In the genomic region with DNA sequence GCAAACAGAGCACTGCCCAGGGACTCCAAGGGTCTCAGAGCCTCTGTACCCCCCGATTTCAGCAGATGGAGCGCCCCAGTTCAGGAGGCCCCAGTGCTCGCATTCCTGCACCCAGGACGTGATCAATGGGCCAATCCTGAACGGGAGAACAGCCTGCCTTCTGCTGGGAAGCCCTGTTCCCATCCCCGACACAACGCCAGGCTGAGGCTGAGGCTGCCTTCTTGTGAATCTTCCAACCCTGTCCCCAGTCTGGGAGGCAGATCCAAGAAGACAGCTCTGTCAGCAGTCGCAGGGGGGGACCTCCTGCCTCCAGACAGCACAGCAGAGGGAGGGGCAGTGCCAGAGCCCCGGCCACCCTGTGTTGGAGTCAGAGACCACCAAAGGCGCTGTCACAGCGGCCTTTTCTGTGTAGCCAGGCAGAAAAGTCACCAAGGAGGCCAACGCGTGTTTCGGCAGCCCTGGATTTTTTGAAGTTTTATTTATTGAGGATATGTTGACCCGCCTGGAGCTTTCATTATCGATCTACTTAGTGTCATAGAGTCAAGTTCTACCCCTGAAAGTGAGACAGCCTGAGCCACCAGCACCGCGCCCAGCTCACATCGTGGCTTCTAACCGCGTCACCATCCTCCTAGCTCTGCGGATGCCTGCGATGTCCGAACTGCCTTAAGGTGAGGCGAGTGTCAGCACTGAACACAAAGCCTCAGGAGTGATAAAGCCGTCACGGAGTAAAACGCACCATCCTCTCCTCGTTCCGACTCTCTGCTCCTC, we compare ENCODE assay signal across 14 cellular contexts.
A peak's percentile ranks its signal among the peaks of the same experiment; 100 is the strongest.
DNase-seq lines count a peak whose midpoint lies in the region; ATAC-seq, FAIRE-seq and TF ChIP-seq lines count a peak whose summit lies in the region.
"Had no signal": no experiment of that assay in that cellular context is flagged by ENCODE, and none has a peak within 500 bp of the region (broad histone marks: within the 10 kb centered on the region; RNA-seq: fewer than 3 reads in every experiment).

No MANE protein-coding gene starts in this region.

- TF ChIP-seq POLR2A in K562 (conservative IDR thresholded peaks at IDR 0.05): no peak
- no peak for TF ChIP-seq POLR2A in HepG2 (IDR thresholded peaks at IDR 0.05; ENCODE audit: insufficient read depth in 1 of 2, low read depth in 2 of 2, low read length in 2 of 2)
- TF ChIP-seq POLR2A in upper lobe of left lung (IDR thresholded peaks at IDR 0.05): no peak

- H3K9me3 ChIP-seq in heart right ventricle (peaks cover 0 to 17% (median 0%) of the 10 kb centered on the region in 11 donors), K562 (replicated peaks; ENCODE audit: control insufficient read depth, insufficient read depth, low read depth, low read length) (no peaks in the 10 kb centered on the region), HepG2 (ENCODE audit: low read length) (no peaks in the 10 kb centered on the region; the same call in 1 of the 2 replicates), upper lobe of left lung (peaks cover 4 to 13% (median 11%) of the 10 kb centered on the region in 4 donors), pancreas (no peaks in the 10 kb centered on the region)

- TF ChIP-seq EP300 in K562 (IDR thresholded peaks at IDR 0.05; ENCODE audit: low read length) (no peak), HepG2 (IDR thresholded peaks at IDR 0.05; ENCODE audit: low read depth in 2 of 2, low read length in 2 of 2) (no peak), HepG2 (CRISPR knock-in tag; IDR thresholded peaks at IDR 0.05; ENCODE audit: borderline replicate concordance) (no peak), upper lobe of left lung (IDR thresholded peaks at IDR 0.05) (no peak)

- H4K20me1 ChIP-seq in K562 (replicated peaks; ENCODE audit: control insufficient read depth, insufficient read depth, low read length) (0 out of 2 replicates have a peak, but pooled peaks cover 5% of the 10 kb centered on the region), HepG2 (ENCODE audit: insufficient read depth, low read length) (peaks cover 20% of the 10 kb centered on the region)

- H3K9ac ChIP-seq in K562 (ENCODE audit: insufficient read depth in 1 of 2, low read depth in 2 of 2, low read length in 2 of 2) (no peak overlapping the region), HepG2 (ENCODE audit: insufficient read depth, low read depth, low read length) (no peak overlapping the region)
- H3K9ac ChIP-seq: GM23248 had no signal

- H3K27ac ChIP-seq in heart right ventricle (no peak overlapping the region), K562 (ENCODE audit: extremely low read depth, low read depth, low read length) (no peak overlapping the region), HepG2 (ENCODE audit: extremely low read length, insufficient read depth, low read length) (peak overlapping the region; percentile 15), upper lobe of left lung (no peak overlapping the region), pancreas (no peak overlapping the region)
- H3K27ac ChIP-seq: 22Rv1, GM23248 had no signal

- in situ Hi-C loops in K562 (cut with MboI): loop anchor here (5.0 kb wide), 1 partner anchor 76 kb away; no protein-coding TSS in a partner anchor
- in situ Hi-C loops in HepG2 (cut with HindIII; ENCODE audit: extremely low pct_ligation_motif_present, low pct_unique_long_range_greater_than_20kb): no loop called here

- H3K36me3 ChIP-seq in heart right ventricle: no peaks in the 10 kb centered on the region
- H3K36me3 ChIP-seq in K562 (ENCODE audit: control insufficient read depth, insufficient read depth, low read length): no peaks in the 10 kb centered on the region
- no peaks in the 10 kb centered on the region; a peak in 1 of 5 replicates for H3K36me3 ChIP-seq in HepG2 (replicated peaks in 1 of 2; ENCODE audit: control insufficient read depth in 1 of 2, insufficient read depth in 2 of 2, low read length in 2 of 2)
- no peaks in the 10 kb centered on the region for H3K36me3 ChIP-seq in upper lobe of left lung
- H3K36me3 ChIP-seq in pancreas: no peaks in the 10 kb centered on the region

- H3K4me3 ChIP-seq in heart right ventricle (no peak overlapping the region), K562 (no peak overlapping the region), HepG2 (replicated peaks in 1 of 3; ENCODE audit: insufficient read depth in 1 of 3, low read depth in 2 of 3, low read length in 3 of 3) (no peak overlapping the region), upper lobe of left lung (no peak overlapping the region), pancreas (no peak overlapping the region)
- H3K4me3 ChIP-seq: GM23248 had no signal

- WGBS in heart right ventricle, 2 donors: 80 to 81% methylated on average over 30 of the region's 30 CpGs
- 3% methylated on average over 30 of the region's 30 CpGs for WGBS in K562 (ENCODE audit: insufficient coverage, low coverage, missing lambda C conversion rate)
- WGBS in HepG2 (ENCODE audit: low lambda C conversion rate): 97% methylated on average over 30 of the region's 30 CpGs
- 88 to 91% methylated on average over 28 to 30 of the region's 30 CpGs for WGBS in upper lobe of left lung, 2 donors
- WGBS in pancreas, 2 donors: 90% methylated on average over 30 of the region's 30 CpGs

- FAIRE-seq in K562 (lab: Jason Lieb, UNC): no peak
- FAIRE-seq in HepG2 (lab: Jason Lieb, UNC): no peak
- no peak for FAIRE-seq in pancreas (lab: Jason Lieb, UNC)
- FAIRE-seq: HTR-8/SVneo had no signal

- ATAC-seq in Right ventricle myocardium inferior (no peak), heart right ventricle (no peak), K562 (peak; percentile 44), HepG2 (no peak; the same call in 2 of the 3 replicates), upper lobe of left lung (ENCODE audit: low FRiP score in 2 of 2) (no peak), pancreas (no peak)

- H3K4me1 ChIP-seq in heart right ventricle (no peaks in the 10 kb centered on the region), K562 (replicated peaks in 1 of 2; ENCODE audit: control insufficient read depth in 2 of 2, insufficient read depth in 2 of 2, low read length in 2 of 2) (peaks cover 0 to 5% of the 10 kb centered on the region in 2 experiments; a peak in 2 of 5 replicates), HepG2 (ENCODE audit: insufficient read depth, low read length) (peaks cover 48% of the 10 kb centered on the region), upper lobe of left lung (no peaks in the 10 kb centered on the region), pancreas (peaks cover 0 to 3% (median 0%) of the 10 kb centered on the region in 3 donors)

- CTCF ChIA-PET in K562 (lab: Yijun Ruan, JAX; ENCODE audit: low intra/inter-chr PET ratio): no interaction called here
- CTCF ChIA-PET in HepG2 (lab: Yijun Ruan, JAX; ENCODE audit: low intra/inter-chr PET ratio, low total read pairs): no interaction called here

- TF ChIP-seq CTCF in heart right ventricle (IDR thresholded peaks at IDR 0.05) (no peak), K562 (IDR thresholded peaks at IDR 0.05 in 2 of 3, conservative IDR thresholded peaks at IDR 0.05 in 1 of 3; ENCODE audit: insufficient read depth in 2 of 3, low read depth in 1 of 3, low read length in 3 of 3) (no peak), HepG2 (CRISPR knock-in tag; IDR thresholded peaks at IDR 0.05) (no peak), upper lobe of left lung (IDR thresholded peaks at IDR 0.05) (no peak), pancreas (IDR thresholded peaks at IDR 0.05) (no peak)

- H3K79me2 ChIP-seq in K562 (ENCODE audit: control insufficient read depth, insufficient read depth, low read length) (no peaks in the 10 kb centered on the region), HepG2 (ENCODE audit: insufficient read depth, low read length) (peaks cover 5% of the 10 kb centered on the region)

- no peaks in the 10 kb centered on the region for H3K9me1 ChIP-seq in K562 (ENCODE audit: control insufficient read depth, insufficient read depth, low read length)

- H2AFZ ChIP-seq in K562 (ENCODE audit: low read depth, low read length) (no peak overlapping the region), HepG2 (ENCODE audit: low read length) (no peak overlapping the region)
- H2AFZ ChIP-seq: GM23248 had no signal

- intact Hi-C loops in Right ventricle myocardium inferior (cut with DNase I) (no loop called here), heart right ventricle (cut with DNase I) (no loop called here), K562 (cut with micrococcal nuclease) (no loop called here), HepG2 (cut with micrococcal nuclease; ENCODE audit: unreplicated experiment) (no loop called here), pancreas (cut with DNase I) (no loop called here)

- BruUV-seq in K562 (replicated peaks; lab: Mats Ljungman, UMichigan): no TSS peak
- BruUV-seq in HepG2 (replicated peaks; lab: Mats Ljungman, UMichigan): no TSS peak

- H3K27me3 ChIP-seq in heart right ventricle (peaks cover 0 to 73% (median 27%) of the 10 kb centered on the region in 7 donors), K562 (ENCODE audit: control insufficient read depth in 2 of 2, insufficient read depth in 2 of 2, low read length in 2 of 2) (peaks cover 40 to 66% of the 10 kb centered on the region in 2 experiments), HepG2 (ENCODE audit: control insufficient read depth in 1 of 2, insufficient read depth in 2 of 2, low read length in 2 of 2) (no peaks in the 10 kb centered on the region), upper lobe of left lung (no peaks in the 10 kb centered on the region), pancreas (no peaks in the 10 kb centered on the region)

- TF ChIP-seq RAD21 in K562 (CRISPR knock-in tag; conservative IDR thresholded peaks at IDR 0.05 in 1 of 2, IDR thresholded peaks at IDR 0.05 in 1 of 2): no peak
- TF ChIP-seq RAD21 in HepG2 (CRISPR knock-in tag; IDR thresholded peaks at IDR 0.05): no peak

- DNase-seq in Right ventricle myocardium inferior (ENCODE audit: missing footprints) (peak; percentile 65), heart right ventricle (no peak), K562 (ENCODE audit: extremely low read depth in 1 of 4, low spot score in 3 of 4) (no peak), HepG2 (ENCODE audit: low spot score) (no peak), upper lobe of left lung (no peak), GOT3 (lab: John Stamatoyannopoulos, UW) (no peak), pancreas (no peak), NCI-H69 (lab: John Stamatoyannopoulos, UW) (no peak)
- DNase-seq: CD4-positive, CD25-positive, alpha-beta regulatory T cell; GM23248; HCEC 1CT; HFFc6 had no signal

- H3K4me2 ChIP-seq in K562 (ENCODE audit: insufficient read depth, low read length): no peak overlapping the region; the same call in 1 of the 2 replicates
- H3K4me2 ChIP-seq in HepG2 (ENCODE audit: low read depth, low read length): no peak overlapping the region

- POLR2A ChIA-PET in K562 (lab: Yijun Ruan, JAX) (interaction anchor here (1.4 kb wide), 1 partner anchor 56 kb away, joined by 3 read pairs; no protein-coding TSS in a partner anchor), HepG2 (lab: Yijun Ruan, JAX) (no interaction called here)

TF ChIP-seq in K562, 482 proteins besides CTCF, POLR2A, EP300 and RAD21 (continues in another document):
- TF ChIP-seq HMGN3 (IDR thresholded peaks at IDR 0.05; ENCODE audit: borderline replicate concordance, extremely low read depth, insufficient read length, low read depth, low read length): peak; percentile 2
- no peak for TF ChIP-seq ILF3 (IDR thresholded peaks at IDR 0.05; ENCODE audit: borderline replicate concordance)

TF ChIP-seq in HepG2, 621 proteins besides CTCF, POLR2A, EP300 and RAD21 (continues in another document):
- TF ChIP-seq ZNF12 (CRISPR knock-in tag; IDR thresholded peaks at IDR 0.05) (no peak), ELF3 (CRISPR knock-in tag; IDR thresholded peaks at IDR 0.05) (no peak), HDAC6 (IDR thresholded peaks at IDR 0.05; ENCODE audit: low read depth, low read length) (no peak)
